28 cellular contexts compared by ENCODE assay signal in genomic region chr3:129734449-129734848, GRCh38.
"Had no signal": no experiment of that assay in that cellular context is flagged by ENCODE, and none has a peak within 500 bp of the region (broad histone marks: within the 10 kb centered on the region; RNA-seq: fewer than 3 reads in every experiment).

No MANE protein-coding gene starts in this region.

- H3K4me3 Mint-ChIP-seq: activated CD4-positive, alpha-beta memory T cell treated with anti-CD3 and anti-CD28 coated beads, Interleukin-2, amount 10 ng/mL, durations not matched to agents 7 days and 5 days; activated CD4-positive, alpha-beta T cell treated with anti-CD3 and anti-CD28 coated beads, Interleukin-2, amount 10 ng/mL, durations not matched to agents 7 days and 5 days; activated naive CD4-positive, alpha-beta T cell treated with anti-CD3 and anti-CD28 coated beads for 36 hours; activated naive CD4-positive, alpha-beta T cell treated with anti-CD3 and anti-CD28 coated beads, Interleukin-2, amount 50 U/mL, for 24 hours; activated naive CD8-positive, alpha-beta T cell treated with anti-CD3 and anti-CD28 coated beads for 36 hours; activated naive CD8-positive, alpha-beta T cell treated with anti-CD3 and anti-CD28 coated beads, Interleukin-2, amount 50 U/mL, for 24 hours; activated T-cell treated with anti-CD3 and anti-CD28 coated beads, Interleukin-2, amount 50 U/mL, for 4 hours; activated T-helper 1 cell treated with anti-CD3 and anti-CD28 coated beads, Interleukin-12 subunit alpha, Interleukin-12 subunit beta, Interleukin-2, Interleukin-4 antibody, amounts not matched to agents 30 ng/mL and 10 ng/mL and 1 ng/mL, durations not matched to agents 14 hours and 24 hours and 36 hours had no signal

- H3K27me3 Mint-ChIP-seq: activated CD4-positive, alpha-beta memory T cell treated with anti-CD3 and anti-CD28 coated beads, Interleukin-2, amount 10 ng/mL, durations not matched to agents 7 days and 5 days; activated CD4-positive, alpha-beta T cell treated with anti-CD3 and anti-CD28 coated beads, Interleukin-2, amount 10 ng/mL, durations not matched to agents 7 days and 5 days; activated naive CD4-positive, alpha-beta T cell treated with anti-CD3 and anti-CD28 coated beads, Interleukin-2, amount 50 U/mL, for 24 hours; activated naive CD8-positive, alpha-beta T cell treated with anti-CD3 and anti-CD28 coated beads for 36 hours; activated naive CD8-positive, alpha-beta T cell treated with anti-CD3 and anti-CD28 coated beads, Interleukin-2, amount 50 U/mL, for 24 hours had no signal

- H3K4me1 ChIP-seq: body of pancreas had no signal

- H3K27me3 ChIP-seq: adrenal gland, body of pancreas, esophagus squamous epithelium, gastroesophageal sphincter had no signal

- H3K9me3 Mint-ChIP-seq: activated CD4-positive, alpha-beta memory T cell treated with anti-CD3 and anti-CD28 coated beads, Interleukin-2, amount 10 ng/mL, durations not matched to agents 7 days and 5 days; activated CD4-positive, alpha-beta T cell treated with anti-CD3 and anti-CD28 coated beads, Interleukin-2, amount 10 ng/mL, durations not matched to agents 7 days and 5 days; activated naive CD4-positive, alpha-beta T cell treated with anti-CD3 and anti-CD28 coated beads for 36 hours; activated naive CD4-positive, alpha-beta T cell treated with anti-CD3 and anti-CD28 coated beads, Interleukin-2, amount 50 U/mL, for 24 hours; activated naive CD8-positive, alpha-beta T cell treated with anti-CD3 and anti-CD28 coated beads for 36 hours; activated naive CD8-positive, alpha-beta T cell treated with anti-CD3 and anti-CD28 coated beads, Interleukin-2, amount 50 U/mL, for 24 hours; activated T-cell treated with anti-CD3 and anti-CD28 coated beads, Interleukin-2, amount 50 U/mL, for 4 hours; activated T-helper 1 cell treated with anti-CD3 and anti-CD28 coated beads, Interleukin-12 subunit alpha, Interleukin-12 subunit beta, Interleukin-2, Interleukin-4 antibody, amounts not matched to agents 30 ng/mL and 10 ng/mL and 1 ng/mL, durations not matched to agents 14 hours and 24 hours and 36 hours; activated T-helper 2 cell treated with anti-CD3 and anti-CD28 coated beads, Interferon-gamma antibody, Interleukin-2, Interleukin-4, amounts not matched to agents 10 μg/mL and 5 μg/mL and 100 μg/mL, durations not matched to agents 14 hours and 24 hours and 36 hours had no signal

- DNase-seq: activated CD4-positive, alpha-beta memory T cell treated with anti-CD3 and anti-CD28 coated beads, Interleukin-2, amount 10 ng/mL, durations not matched to agents 7 days and 5 days; activated CD4-positive, alpha-beta T cell treated with anti-CD3 and anti-CD28 coated beads for 1 hour; activated CD4-positive, alpha-beta T cell treated with anti-CD3 and anti-CD28 coated beads for 4 hours; activated CD4-positive, alpha-beta T cell treated with anti-CD3 and anti-CD28 coated beads, Interleukin-2, amount 10 ng/mL, durations not matched to agents 7 days and 5 days; activated CD4-positive, alpha-beta T cell treated with anti-CD3 and anti-CD28 coated beads, Interleukin-2, amount 50 U/mL, for 4 hours; activated CD8-positive, alpha-beta memory T cell treated with anti-CD3 and anti-CD28 coated beads, Interleukin-2, amount 50 U/mL, for 48 hours; activated effector memory CD4-positive, alpha-beta T cell treated with anti-CD3 and anti-CD28 coated beads, Interleukin-2, amount 50 U/mL, for 16 hours; activated naive CD4-positive, alpha-beta T cell treated with anti-CD3 and anti-CD28 coated beads for 36 hours; activated naive CD8-positive, alpha-beta T cell treated with anti-CD3 and anti-CD28 coated beads for 36 hours; activated naive CD8-positive, alpha-beta T cell treated with anti-CD3 and anti-CD28 coated beads, Interleukin-2, amount 50 U/mL, for 24 hours; activated T-cell treated with anti-CD3 and anti-CD28 coated beads, Interleukin-2, amount 50 U/mL, for 4 hours; adrenal gland; amygdala; aorta; body of pancreas; caudate nucleus; cortex of kidney; dermis blood vessel endothelial cell; effector CD4-positive, alpha-beta T cell; esophagus squamous epithelium; foreskin melanocyte; head of caudate nucleus; T-helper 2 cell had no signal

- H3K4me3 ChIP-seq: adrenal gland, body of pancreas, esophagus squamous epithelium, gastroesophageal sphincter had no signal

- H3K27ac Mint-ChIP-seq: activated CD4-positive, alpha-beta memory T cell treated with anti-CD3 and anti-CD28 coated beads, Interleukin-2, amount 10 ng/mL, durations not matched to agents 7 days and 5 days; activated CD4-positive, alpha-beta T cell treated with anti-CD3 and anti-CD28 coated beads, Interleukin-2, amount 10 ng/mL, durations not matched to agents 7 days and 5 days; activated naive CD4-positive, alpha-beta T cell treated with anti-CD3 and anti-CD28 coated beads for 36 hours; activated naive CD4-positive, alpha-beta T cell treated with anti-CD3 and anti-CD28 coated beads, Interleukin-2, amount 50 U/mL, for 24 hours; activated naive CD8-positive, alpha-beta T cell treated with anti-CD3 and anti-CD28 coated beads for 36 hours; activated naive CD8-positive, alpha-beta T cell treated with anti-CD3 and anti-CD28 coated beads, Interleukin-2, amount 50 U/mL, for 24 hours; activated T-helper 1 cell treated with anti-CD3 and anti-CD28 coated beads, Interleukin-12 subunit alpha, Interleukin-12 subunit beta, Interleukin-2, Interleukin-4 antibody, amounts not matched to agents 30 ng/mL and 10 ng/mL and 1 ng/mL, durations not matched to agents 14 hours and 24 hours and 36 hours; activated T-helper 2 cell treated with anti-CD3 and anti-CD28 coated beads, Interferon-gamma antibody, Interleukin-2, Interleukin-4, amounts not matched to agents 10 μg/mL and 5 μg/mL and 100 μg/mL, durations not matched to agents 14 hours and 24 hours and 36 hours had no signal

- ATAC-seq: activated naive CD8-positive, alpha-beta T cell treated with anti-CD3 and anti-CD28 coated beads, Interleukin-2, amount 50 U/mL, for 24 hours; activated T-cell treated with anti-CD3 and anti-CD28 coated beads, Interleukin-2, amount 50 U/mL, for 4 hours; body of pancreas; gastroesophageal sphincter had no signal

- H3K4me1 Mint-ChIP-seq: activated CD4-positive, alpha-beta memory T cell treated with anti-CD3 and anti-CD28 coated beads, Interleukin-2, amount 10 ng/mL, durations not matched to agents 7 days and 5 days; activated CD4-positive, alpha-beta T cell treated with anti-CD3 and anti-CD28 coated beads, Interleukin-2, amount 10 ng/mL, durations not matched to agents 7 days and 5 days; activated naive CD4-positive, alpha-beta T cell treated with anti-CD3 and anti-CD28 coated beads, Interleukin-2, amount 50 U/mL, for 24 hours; activated naive CD8-positive, alpha-beta T cell treated with anti-CD3 and anti-CD28 coated beads, Interleukin-2, amount 50 U/mL, for 24 hours had no signal

- H3K27ac ChIP-seq: adrenal gland, body of pancreas, epithelial cell of prostate, esophagus squamous epithelium, gastroesophageal sphincter had no signal

- H3K36me3 ChIP-seq: adrenal gland had no signal

- H3K9me3 ChIP-seq: adrenal gland, body of pancreas, esophagus squamous epithelium, gastroesophageal sphincter had no signal
